In genomic region chr4:56788081-56788480, GRCh38 we compare ENCODE assay signal across 17 cellular contexts. TPM values are rescaled to one million over a fixed set of nuclear protein-coding genes. Genes with fewer than 3 reads are reported as not detected.
A peak's percentile ranks its signal among the peaks of the same experiment; 100 is the strongest.
DNase-seq lines count a peak whose midpoint lies in the region; ATAC-seq and TF ChIP-seq lines count a peak whose summit lies in the region.
"Had no signal": no experiment of that assay in that cellular context is flagged by ENCODE, and none has a peak within 500 bp of the region (broad histone marks: within the 10 kb centered on the region; RNA-seq: fewer than 3 reads in every experiment).

No MANE protein-coding gene starts in this region.

- H3K9ac ChIP-seq in mesenchymal stem cell (ENCODE audit: low read length) (no peak overlapping the region), smooth muscle cell (ENCODE audit: low read depth) (no peak overlapping the region)

- H3K36me3 ChIP-seq in Caco-2 (ENCODE audit: control insufficient read depth, insufficient read depth, low read length): no peaks in the 10 kb centered on the region
- H3K36me3 ChIP-seq in WERI-Rb-1: no peaks in the 10 kb centered on the region
- H3K36me3 ChIP-seq in mesenchymal stem cell (ENCODE audit: control insufficient read depth in 1 of 2, insufficient read depth in 2 of 2, low read depth in 1 of 2, low read length in 2 of 2): no peaks in the 10 kb centered on the region
- H3K36me3 ChIP-seq in smooth muscle cell (ENCODE audit: low read depth): no peaks in the 10 kb centered on the region

- no peaks in the 10 kb centered on the region for H3K79me1 ChIP-seq in mesenchymal stem cell (replicated peaks; ENCODE audit: low read length, poor library complexity, severe bottlenecking)

- CTCF ChIA-PET in Caco-2 (lab: Charles Lee): interaction anchor here (0.9 to 1.4 kb wide), 2 partner anchors 12 to 49 kb away, joined by 3 to 4 read pairs; no protein-coding TSS in a partner anchor

- no peak overlapping the region for H2BK5ac ChIP-seq in mesenchymal stem cell (ENCODE audit: low read depth, low read length, poor library complexity, severe bottlenecking)

- H3K9me3 ChIP-seq in Caco-2 (no peaks in the 10 kb centered on the region), WERI-Rb-1 (ENCODE audit: severe bottlenecking) (no peaks in the 10 kb centered on the region), mesenchymal stem cell (ENCODE audit: control insufficient read depth, low read length) (no peaks in the 10 kb centered on the region), smooth muscle cell (replicated peaks; ENCODE audit: low read depth) (no peaks in the 10 kb centered on the region)

- no peak for DNase-seq in Caco-2
- DNase-seq in WERI-Rb-1: peak; percentile 64
- no peak for DNase-seq in mesenchymal stem cell
- no peak for DNase-seq in smooth muscle cell (lab: John Stamatoyannopoulos, UW; ENCODE audit: unreplicated experiment)
- DNase-seq in stimulated activated CD4-positive, alpha-beta T cell treated with anti-CD3 and anti-CD28 coated beads, Interleukin-4, amount 100 ng/mL, for 24 hours: no peak
- DNase-seq: ACHN; C1 segment of cervical spinal cord; CD4-positive, alpha-beta T cell; DMS153; EL; HFFc6 had no signal

- H3K79me2 ChIP-seq in smooth muscle cell (ENCODE audit: low read depth): no peaks in the 10 kb centered on the region

- H2AK5ac ChIP-seq in mesenchymal stem cell (ENCODE audit: low read length, severe bottlenecking): no peak overlapping the region

- BruUV-seq in Caco-2 (replicated peaks; lab: Mats Ljungman, UMichigan): no TSS peak

- peak overlapping the region; percentile 87 for H2BK15ac ChIP-seq in mesenchymal stem cell (ENCODE audit: low read depth, poor library complexity, severe bottlenecking)

- H2AFZ ChIP-seq in mesenchymal stem cell (ENCODE audit: low read depth, low read length): no peak overlapping the region
- no peak overlapping the region for H2AFZ ChIP-seq in smooth muscle cell (ENCODE audit: low read depth)

- no peak overlapping the region for H3K23ac ChIP-seq in mesenchymal stem cell (ENCODE audit: low read length in 2 of 2)

- H2BK120ac ChIP-seq in mesenchymal stem cell (ENCODE audit: low read depth, low read length): peak overlapping the region; percentile 87

- H2BK12ac ChIP-seq in mesenchymal stem cell (ENCODE audit: low read length in 2 of 2): peak overlapping the region in 1 of 2 experiments; percentile 92

- peaks cover 15% of the 10 kb centered on the region for H3K4me1 Mint-ChIP-seq in Caco-2 (ENCODE audit: low read depth, unreplicated experiment)

- no peak overlapping the region for H3K4ac ChIP-seq in mesenchymal stem cell (ENCODE audit: low read depth in 1 of 2, low read length in 2 of 2)

- peak overlapping the region; percentile 90 for H3K27ac ChIP-seq in WERI-Rb-1
- H3K27ac ChIP-seq in mesenchymal stem cell (ENCODE audit: low read length, poor library complexity, severe bottlenecking): no peak overlapping the region
- peak overlapping the region; percentile 83 for H3K27ac ChIP-seq in smooth muscle cell (ENCODE audit: low read depth)
- H3K27ac ChIP-seq: HL-60 had no signal

- no peaks in the 10 kb centered on the region for H3K9me3 Mint-ChIP-seq in Caco-2 (ENCODE audit: unreplicated experiment)
- H3K9me3 Mint-ChIP-seq: CD4-positive, alpha-beta T cell; HFFc6 had no signal

- peak overlapping the region in 1 of 2 experiments; percentile 82 for H3K18ac ChIP-seq in mesenchymal stem cell (ENCODE audit: low read depth in 1 of 2, low read length in 2 of 2)

- no peak overlapping the region for H3K14ac ChIP-seq in mesenchymal stem cell (ENCODE audit: low read length in 2 of 2)

- peak overlapping the region; percentile 81 for H3K27ac Mint-ChIP-seq in Caco-2 (ENCODE audit: unreplicated experiment)
- H3K27ac Mint-ChIP-seq: B cell; CD4-positive, alpha-beta T cell; HFFc6 had no signal

- peak overlapping the region; percentile 78 for H4K8ac ChIP-seq in mesenchymal stem cell (ENCODE audit: low read length)

- ATAC-seq in GM19397 (IDR thresholded peaks at IDR 0.05; ENCODE audit: unreplicated experiment): no peak
- no peak for ATAC-seq in HG03159 (IDR thresholded peaks at IDR 0.05; ENCODE audit: unreplicated experiment)
- no peak for ATAC-seq in esophagus mucosa

- WGBS in mesenchymal stem cell: 77% methylated on average over 7 of the region's 7 CpGs
- 79% methylated on average over 7 of the region's 7 CpGs for WGBS in smooth muscle cell (ENCODE audit: low lambda C conversion rate)

- H3K4me2 ChIP-seq in mesenchymal stem cell (ENCODE audit: low read length, poor library complexity, severe bottlenecking) (no peak overlapping the region), smooth muscle cell (peak overlapping the region; percentile 77)

- H3K4me1 ChIP-seq in Caco-2: peaks cover 14% of the 10 kb centered on the region; the same call in 1 of the 2 replicates
- peaks cover 6% of the 10 kb centered on the region for H3K4me1 ChIP-seq in mesenchymal stem cell (ENCODE audit: control insufficient read depth, insufficient read depth, low read depth, low read length)
- peaks cover 9% of the 10 kb centered on the region for H3K4me1 ChIP-seq in smooth muscle cell (ENCODE audit: low read depth)

- TF ChIP-seq CTCF in Caco-2 (IDR thresholded peaks at IDR 0.05; ENCODE audit: insufficient read depth in 1 of 2, low read depth in 1 of 2, low read length in 1 of 2, severe bottlenecking in 1 of 2, unreplicated experiment in 1 of 2) (no peak), WERI-Rb-1 (IDR thresholded peaks at IDR 0.05; ENCODE audit: low read depth, low read length) (no peak), smooth muscle cell (IDR thresholded peaks at IDR 0.05; ENCODE audit: borderline replicate concordance, insufficient read depth, poor library complexity, severe bottlenecking) (no peak)

- H3K4me3 Mint-ChIP-seq in Caco-2 (ENCODE audit: unreplicated experiment): no peak overlapping the region
- H3K4me3 Mint-ChIP-seq: B cell; CD4-positive, alpha-beta T cell; HFFc6 had no signal

- peaks cover 4% of the 10 kb centered on the region for H3F3A ChIP-seq in smooth muscle cell (ENCODE audit: low read depth)

- H3K4me3 ChIP-seq in Caco-2 (ENCODE audit: low read depth, low read length): no peak overlapping the region
- H3K4me3 ChIP-seq in WERI-Rb-1 (ENCODE audit: low read depth, low read length): peak overlapping the region; percentile 13
- no peak overlapping the region for H3K4me3 ChIP-seq in mesenchymal stem cell (ENCODE audit: insufficient read depth in 1 of 2, low read depth in 1 of 2, low read length in 2 of 2)
- no peak overlapping the region for H3K4me3 ChIP-seq in smooth muscle cell

- H3K27me3 Mint-ChIP-seq in Caco-2 (ENCODE audit: insufficient read depth, unreplicated experiment): no peaks in the 10 kb centered on the region
- H3K27me3 Mint-ChIP-seq: B cell; CD4-positive, alpha-beta T cell had no signal

- intact Hi-C loops in Caco-2 (cut with micrococcal nuclease; ENCODE audit: unreplicated experiment): no loop called here

- no peaks in the 10 kb centered on the region for H3K36me3 Mint-ChIP-seq in Caco-2 (ENCODE audit: insufficient read depth, unreplicated experiment)

- no peaks in the 10 kb centered on the region for H4K20me1 ChIP-seq in smooth muscle cell (ENCODE audit: low read depth)

- H4K91ac ChIP-seq in mesenchymal stem cell (ENCODE audit: low read length): no peak overlapping the region

- POLR2A ChIA-PET in Caco-2 (lab: Charles Lee): no interaction called here

- H3K27me3 ChIP-seq in Caco-2 (replicated peaks; ENCODE audit: control insufficient read depth, insufficient read depth, low read length) (no peaks in the 10 kb centered on the region), WERI-Rb-1 (ENCODE audit: insufficient read depth, low read depth, severe bottlenecking) (no peaks in the 10 kb centered on the region), mesenchymal stem cell (ENCODE audit: control insufficient read depth in 1 of 2, insufficient read depth in 1 of 2, low read length in 2 of 2) (peaks cover 0 to 17% of the 10 kb centered on the region in 2 experiments), smooth muscle cell (ENCODE audit: low read depth) (no peaks in the 10 kb centered on the region)

RNA-seq across cellular contexts. Expression of gene SPINK2, which starts 33.4 kb away (rescaled TPM):
- total RNA-seq in Caco-2 (2022): not detected in 2 replicates
- polyA plus RNA-seq in mesenchymal stem cell (2013, experiment 1 of 2): not detected
- 0.19 TPM for polyA plus RNA-seq in mesenchymal stem cell (2013, experiment 2 of 2)
- not detected in 2 replicates for total RNA-seq in smooth muscle cell
- polyA plus RNA-seq in smooth muscle cell: not detected in 2 replicates
- total RNA-seq in esophagus mucosa: 0.92 TPM
- total RNA-seq: A172, HFFc6 had no signal
